In the genomic region with DNA sequence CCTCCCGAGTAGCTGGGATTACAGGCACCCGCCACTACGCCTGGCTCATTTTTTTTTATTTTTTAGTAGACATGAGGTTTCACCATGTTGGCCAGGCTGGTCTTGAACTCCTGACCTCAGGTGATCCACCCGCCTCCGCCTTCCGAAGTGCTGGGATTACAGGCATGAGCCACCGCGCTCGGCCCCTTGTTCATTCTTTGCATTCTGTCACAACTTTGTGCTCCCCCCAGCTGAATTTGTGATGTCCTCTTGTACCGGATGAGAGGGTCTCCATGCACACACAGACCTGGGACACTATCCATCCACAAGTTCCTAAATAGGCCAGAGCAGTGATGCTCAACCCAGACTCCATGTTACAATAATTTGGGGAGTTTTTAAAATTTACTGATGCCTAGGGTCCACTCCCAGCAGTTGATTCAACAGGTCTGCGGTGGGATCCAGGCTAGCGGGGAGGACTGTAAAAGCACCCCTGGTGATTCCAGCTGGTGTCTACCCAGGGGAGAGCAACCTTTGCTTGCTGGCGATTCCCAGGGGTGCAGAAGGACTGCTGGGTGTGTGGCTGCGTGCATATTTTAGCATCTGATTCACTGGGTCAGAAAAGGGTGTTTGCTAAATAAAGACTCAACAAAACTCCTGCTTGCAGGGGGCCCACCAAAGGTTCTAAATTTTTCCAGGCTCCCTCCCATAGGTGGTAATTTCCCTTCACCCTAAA, we compare ENCODE assay signal across 9 cellular contexts. TPM values are rescaled to one million over a fixed set of nuclear protein-coding genes. Genes with fewer than 3 reads are reported as not detected.
A peak's percentile ranks its signal among the peaks of the same experiment; 100 is the strongest.
DNase-seq lines count a peak whose midpoint lies in the region; ATAC-seq and TF ChIP-seq lines count a peak whose summit lies in the region.
"Had no signal": no experiment of that assay in that cellular context is flagged by ENCODE, and none has a peak within 500 bp of the region (broad histone marks: within the 10 kb centered on the region; RNA-seq: fewer than 3 reads in every experiment).

No MANE protein-coding gene starts in this region.

- no peaks in the 10 kb centered on the region for H3K27me3 Mint-ChIP-seq in MCF 10A (ENCODE audit: insufficient read depth, unreplicated experiment)
- H3K27me3 Mint-ChIP-seq in activated naive CD8-positive, alpha-beta T cell treated with anti-CD3 and anti-CD28 coated beads, Interleukin-2, amount 50 U/mL, for 24 hours: no peaks in the 10 kb centered on the region

- WGBS in transverse colon (ENCODE audit: low coverage in 1 of 2), 2 donors: 64 to 75% methylated on average over 10 to 14 of the region's 14 CpGs

- H3K4me3 Mint-ChIP-seq in MCF 10A (ENCODE audit: unreplicated experiment): no peak overlapping the region
- H3K4me3 Mint-ChIP-seq in activated naive CD8-positive, alpha-beta T cell treated with anti-CD3 and anti-CD28 coated beads, Interleukin-2, amount 50 U/mL, for 24 hours: peak overlapping the region; percentile 98

- CTCF ChIA-PET in MCF 10A (lab: Yijun Ruan, JAX): interaction anchor here (1.8 to 4.6 kb wide), 2 partner anchors 9 to 275 kb away, joined by 5 to 40 read pairs; partner anchors contain the start of genes CYB561D2 and NPRL2

- TF ChIP-seq EP300 in transverse colon (IDR thresholded peaks at IDR 0.05; ENCODE audit: low read depth): no peak

- no TSS peak for BruUV-seq in MCF 10A (replicated peaks; lab: Mats Ljungman, UMichigan)

- intact Hi-C loops in breast epithelium (cut with DNase I; ENCODE audit: low total_unique reads): no loop called here
- intact Hi-C loops in MCF 10A (cut with micrococcal nuclease): no loop called here
- intact Hi-C loops in lower lobe of right lung (cut with DNase I): no loop called here
- intact Hi-C loops in transverse colon (cut with DNase I; ENCODE audit: low total_unique reads): loop anchor here (10.0 kb wide), 2 partner anchors 205 to 1945 kb away; partner anchors contain the start of gene GLYCTK

- no peaks in the 10 kb centered on the region for H3K9me3 Mint-ChIP-seq in MCF 10A (ENCODE audit: unreplicated experiment)
- H3K9me3 Mint-ChIP-seq in activated naive CD8-positive, alpha-beta T cell treated with anti-CD3 and anti-CD28 coated beads, Interleukin-2, amount 50 U/mL, for 24 hours: no peaks in the 10 kb centered on the region

- no peaks in the 10 kb centered on the region for H3K27me3 ChIP-seq in breast epithelium
- H3K27me3 ChIP-seq in lower lobe of right lung (ENCODE audit: low read depth): no peaks in the 10 kb centered on the region
- H3K27me3 ChIP-seq in transverse colon: no peaks in the 10 kb centered on the region

- no peaks in the 10 kb centered on the region for H3K36me3 ChIP-seq in breast epithelium
- H3K36me3 ChIP-seq in lower lobe of right lung: no peaks in the 10 kb centered on the region
- no peaks in the 10 kb centered on the region for H3K36me3 ChIP-seq in transverse colon

- peaks cover 8% of the 10 kb centered on the region for H3K36me3 Mint-ChIP-seq in MCF 10A (ENCODE audit: insufficient read depth, unreplicated experiment)
- peaks cover 37% of the 10 kb centered on the region for H3K36me3 Mint-ChIP-seq in activated naive CD8-positive, alpha-beta T cell treated with anti-CD3 and anti-CD28 coated beads, Interleukin-2, amount 50 U/mL, for 24 hours (ENCODE audit: low read depth)

- TF ChIP-seq POLR2A in breast epithelium (IDR thresholded peaks at IDR 0.05) (no peak), transverse colon (IDR thresholded peaks at IDR 0.05) (no peak)

- H3K9me3 ChIP-seq in breast epithelium (no peaks in the 10 kb centered on the region), lower lobe of right lung (no peaks in the 10 kb centered on the region), transverse colon (no peaks in the 10 kb centered on the region)

- ATAC-seq in activated naive CD8-positive, alpha-beta T cell treated with anti-CD3 and anti-CD28 coated beads, Interleukin-2, amount 50 U/mL, for 24 hours: no peak
- ATAC-seq in lower lobe of right lung (no peak), esophagus mucosa (no peak)

- DNase-seq in breast epithelium (ENCODE audit: low spot score in 2 of 2): no peak
- no peak for DNase-seq in MCF 10A (ENCODE audit: unreplicated experiment)
- DNase-seq in activated naive CD8-positive, alpha-beta T cell treated with anti-CD3 and anti-CD28 coated beads, Interleukin-2, amount 50 U/mL, for 24 hours: no peak
- DNase-seq in lower lobe of right lung: peak; percentile 48
- DNase-seq in transverse colon: no peak
- no peak for DNase-seq in NCI-H2081 treated with DMSO at 0.1 percent for 48 hours (lab: John Stamatoyannopoulos, UW)
- DNase-seq in Kasumi-1 (lab: John Stamatoyannopoulos, UW): no peak
- DNase-seq: SHP77 had no signal

- H3K4me3 ChIP-seq in breast epithelium (peak overlapping the region; percentile 62 to 90 (median 65)), lower lobe of right lung (peak overlapping the region; percentile 84), transverse colon (peak overlapping the region in 3 of 4 donors; percentile 35 to 62 (median 51))

- POLR2A ChIA-PET in MCF 10A (lab: Yijun Ruan, JAX): interaction anchor here (1.3 kb wide), 1 partner anchor 11 kb away, joined by 4 read pairs; the partner anchor contains the start of genes CYB561D2 and NPRL2

- peaks cover 13% of the 10 kb centered on the region for H3K4me1 Mint-ChIP-seq in MCF 10A (ENCODE audit: insufficient read depth, unreplicated experiment)
- H3K4me1 Mint-ChIP-seq in activated naive CD8-positive, alpha-beta T cell treated with anti-CD3 and anti-CD28 coated beads, Interleukin-2, amount 50 U/mL, for 24 hours: peaks cover 51% of the 10 kb centered on the region

- TF ChIP-seq CTCF in breast epithelium (IDR thresholded peaks at IDR 0.05) (no peak), MCF 10A (IDR thresholded peaks at IDR 0.05; ENCODE audit: unreplicated experiment) (no peak), lower lobe of right lung (IDR thresholded peaks at IDR 0.05) (no peak), transverse colon (IDR thresholded peaks at IDR 0.05) (no peak)

- H3K27ac ChIP-seq in breast epithelium (peak overlapping the region; percentile 66 to 90), lower lobe of right lung (peak overlapping the region; percentile 98), transverse colon (peak overlapping the region; percentile 93 to 99 (median 98))

- H3K4me1 ChIP-seq in breast epithelium (peaks cover 12 to 23% of the 10 kb centered on the region in 2 donors), lower lobe of right lung (peaks cover 63% of the 10 kb centered on the region), transverse colon (peaks cover 22 to 58% (median 45%) of the 10 kb centered on the region in 4 donors)

- in situ Hi-C loops in transverse colon (cut with MboI; ENCODE audit: low pct_ligation_motif_present in 1 of 4, low pct_unique_long_range_greater_than_20kb in 1 of 4, low sequenced_read_pairs in 3 of 4): loop anchor here in 1 of 4 donors (10.0 kb wide), 1 partner anchor 195 kb away; no protein-coding TSS in a partner anchor

- H3K27ac Mint-ChIP-seq in MCF 10A (ENCODE audit: low read depth, unreplicated experiment): no peak overlapping the region
- peak overlapping the region; percentile 98 for H3K27ac Mint-ChIP-seq in activated naive CD8-positive, alpha-beta T cell treated with anti-CD3 and anti-CD28 coated beads, Interleukin-2, amount 50 U/mL, for 24 hours

RNA-seq across cellular contexts. Expression of gene RASSF1, which starts 1.0 kb away (rescaled TPM):
- total RNA-seq in breast epithelium (10 to 100 TPM; 42.7 to 63.6 (median 49.8) TPM), MCF 10A (2022) (24.3 and 32.0 TPM in 2 replicates), lower lobe of right lung (39.5 TPM), transverse colon (10 to 100 TPM in 3 of 4 donors, 1 to 10 TPM in 1; 9.8 to 29.2 (median 21.7) TPM), esophagus mucosa (13.6 TPM)

RNA-seq across cellular contexts. Expression of gene ZMYND10, which starts 5.9 kb away (rescaled TPM):
- total RNA-seq in breast epithelium (1 to 10 TPM in 2 of 3 donors, under 1 TPM in 1; 0.32 to 2.6 (median 1.9) TPM), MCF 10A (2022) (0.68 and 1.0 TPM in 2 replicates), lower lobe of right lung (32.8 TPM), transverse colon (not detected), esophagus mucosa (0.64 TPM)

RNA-seq across cellular contexts. Expression of gene NPRL2, which starts 10.9 kb away (rescaled TPM):
- total RNA-seq in breast epithelium (10 to 100 TPM; 17.4 to 31.5 (median 29.5) TPM), MCF 10A (2022) (21.1 and 22.1 TPM in 2 replicates), lower lobe of right lung (17.7 TPM), transverse colon (10 to 100 TPM in 2 of 4 donors, 1 to 10 TPM in 2; 6.0 to 29.2 (median 13.1) TPM), esophagus mucosa (11.0 TPM)

RNA-seq across cellular contexts. Expression of gene CYB561D2, which starts 11.0 kb away (rescaled TPM):
- total RNA-seq in breast epithelium (10 to 100 TPM; 23.6 to 30.1 (median 28.8) TPM), MCF 10A (2022) (24.0 and 24.1 TPM in 2 replicates), lower lobe of right lung (21.7 TPM), transverse colon (10 to 100 TPM; 23.7 to 53.9 (median 35.6) TPM), esophagus mucosa (15.5 TPM)

RNA-seq across cellular contexts. Expression of gene TUSC2, which starts 11.6 kb away (rescaled TPM):
- 10 to 100 TPM; 18.1 to 25.9 (median 21.3) TPM for total RNA-seq in breast epithelium
- total RNA-seq in MCF 10A (2022): 14.5 and 20.4 TPM in 2 replicates
- total RNA-seq in lower lobe of right lung: 29.4 TPM
- 10 to 100 TPM in 3 of 4 donors, 1 to 10 TPM in 1; 7.9 to 39.6 (median 28.0) TPM for total RNA-seq in transverse colon
- total RNA-seq in esophagus mucosa: 12.2 TPM
